ENCODE assay signal across 9 cellular contexts in the genomic region with DNA sequence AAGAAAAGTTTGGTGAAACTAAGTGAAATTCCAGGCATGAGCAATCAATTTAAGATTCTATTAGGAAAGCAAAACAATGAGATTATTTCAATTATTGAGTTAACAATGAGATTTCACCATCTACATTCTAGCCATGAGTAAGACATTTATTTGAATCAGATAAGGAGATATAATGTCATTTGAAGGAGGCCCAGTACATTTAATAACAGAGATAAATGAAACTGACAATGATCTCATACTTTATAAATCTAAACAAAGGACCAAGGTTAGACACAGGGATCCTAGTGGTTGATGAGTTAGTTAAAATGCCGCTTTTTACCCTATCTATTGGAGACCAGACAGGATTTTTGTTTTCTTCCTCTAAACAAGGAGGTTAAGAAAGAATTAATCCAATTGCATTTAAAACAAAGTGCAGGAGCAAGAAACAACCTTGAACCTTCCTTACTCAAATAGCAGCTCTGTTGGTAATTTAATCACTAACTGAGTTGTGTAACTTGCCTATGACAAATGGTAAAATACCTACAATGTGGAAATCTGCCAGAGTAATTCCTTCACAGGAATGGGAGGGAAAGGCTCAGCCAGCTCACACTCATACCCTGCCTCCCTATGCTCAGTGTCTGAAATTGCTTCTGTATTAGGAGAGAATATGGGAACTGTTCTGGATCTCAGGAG.
DNase-seq lines count a peak whose midpoint lies in the region; ATAC-seq and TF ChIP-seq lines count a peak whose summit lies in the region.
"Had no signal": no experiment of that assay in that cellular context is flagged by ENCODE, and none has a peak within 500 bp of the region (broad histone marks: within the 10 kb centered on the region; RNA-seq: fewer than 3 reads in every experiment).

No MANE protein-coding gene starts in this region.

- H3K4me3 ChIP-seq in upper lobe of right lung, result no peak overlapping the region

- H3K4me1 ChIP-seq in upper lobe of right lung, result peaks cover 11% of the 10 kb centered on the region

- H3K36me3 ChIP-seq in upper lobe of right lung, result no peaks in the 10 kb centered on the region

- H3K9me3 ChIP-seq in upper lobe of right lung, result no peaks in the 10 kb centered on the region

- intact Hi-C loops in upper lobe of right lung (cut with DNase I), result no loop called here

- H3K27ac ChIP-seq in upper lobe of right lung, result no peak overlapping the region

- TF ChIP-seq CTCF in upper lobe of right lung (IDR thresholded peaks at IDR 0.05), result no peak

- DNase-seq in HuH-7 (ENCODE audit: low spot score), result peak; percentile 37
- DNase-seq in cerebellar cortex (ENCODE audit: low spot score), result peak; percentile 16
- DNase-seq in left lobe of liver (ENCODE audit: low spot score), result peak; percentile 53
- DNase-seq in upper lobe of right lung, result no peak
- no peak for DNase-seq in NCI-H1417 (lab: John Stamatoyannopoulos, UW)
- DNase-seq in germinal center (ENCODE audit: low spot score), result no peak
- DNase-seq: activated gamma-delta T cell; stimulated activated CD4-positive, alpha-beta T cell treated with anti-CD3 and anti-CD28 coated beads, Interleukin-4, amount 100 ng/mL, for 24 hours had no signal

- H3K27me3 ChIP-seq in upper lobe of right lung, result no peaks in the 10 kb centered on the region

- ATAC-seq in left lobe of liver, result peak; percentile 91
- ATAC-seq in upper lobe of right lung, result peak; percentile 85
- no peak for ATAC-seq in HG02610 (IDR thresholded peaks at IDR 0.05; ENCODE audit: unreplicated experiment)

Comparison
In these comparisons a context has a peak if more than half of its experiments do, and no peak if none do; other contexts are left out.
1. DNase-seq: peak in HuH-7 (single experiment), cerebellar cortex (single experiment) and left lobe of liver (single experiment); none in upper lobe of right lung (single experiment), NCI-H1417 (0 of 3) and germinal center (single experiment).